1 cellular context compared by ENCODE assay signal in genomic region chr1:72366473-72366872, GRCh38.
TF ChIP-seq lines count a peak whose summit lies in the region.

No MANE protein-coding gene starts in this region.

TF ChIP-seq in HepG2, 621 proteins besides CTCF, POLR2A, EP300 and RAD21 (continued from another document and continues in another):
- TF ChIP-seq ZNF710 (CRISPR knock-in tag; IDR thresholded peaks at IDR 0.05; ENCODE audit: borderline replicate concordance) (no peak), MXD4 (CRISPR knock-in tag; IDR thresholded peaks at IDR 0.05) (no peak), ZBTB7A (CRISPR knock-in tag; IDR thresholded peaks at IDR 0.05) (no peak), ELF3 (CRISPR knock-in tag; IDR thresholded peaks at IDR 0.05) (0 out of 2 replicates have a peak, but pooled peaks have one; percentile 14), ZNF740 (CRISPR knock-in tag; IDR thresholded peaks at IDR 0.05) (no peak), MBD4 (IDR thresholded peaks at IDR 0.05; ENCODE audit: borderline replicate concordance, low read length) (no peak), KLF16 (CRISPR knock-in tag; IDR thresholded peaks at IDR 0.05) (0 out of 4 replicates have a peak, but pooled peaks of 1 of the 2 experiments have one; percentile 47), AHDC1 (CRISPR knock-in tag; IDR thresholded peaks at IDR 0.05; ENCODE audit: borderline replicate concordance) (0 out of 2 replicates have a peak, but pooled peaks have one; percentile 55), ZNF704 (CRISPR knock-in tag; IDR thresholded peaks at IDR 0.05; ENCODE audit: borderline replicate concordance) (no peak), EZH2 (conservative IDR thresholded peaks at IDR 0.05; ENCODE audit: low read depth, low read length) (no peak), ZNF414 (CRISPR knock-in tag; IDR thresholded peaks at IDR 0.05) (no peak), TGIF2 (CRISPR knock-in tag; IDR thresholded peaks at IDR 0.05) (no peak), ZBTB3 (CRISPR knock-in tag; IDR thresholded peaks at IDR 0.05; ENCODE audit: borderline replicate concordance, low read depth) (no peak), MYNN (CRISPR knock-in tag; IDR thresholded peaks at IDR 0.05; ENCODE audit: low read depth) (no peak), PBX2 (CRISPR knock-in tag; IDR thresholded peaks at IDR 0.05) (no peak), HOXA7 (CRISPR knock-in tag; IDR thresholded peaks at IDR 0.05) (no peak), CREB1 (IDR thresholded peaks at IDR 0.05) (no peak), CREB1 (CRISPR knock-in tag; IDR thresholded peaks at IDR 0.05) (peak; percentile 76), ZNF335 (CRISPR knock-in tag; IDR thresholded peaks at IDR 0.05) (0 out of 2 replicates have a peak, but pooled peaks have one; percentile 47), ZBTB42 (CRISPR knock-in tag; IDR thresholded peaks at IDR 0.05) (no peak), ATF1 (CRISPR knock-in tag; IDR thresholded peaks at IDR 0.05) (peak; percentile 24; the same call in 1 of the 2 replicates), ZNF136 (CRISPR knock-in tag; IDR thresholded peaks at IDR 0.05; ENCODE audit: low read depth) (no peak), ZBED4 (CRISPR knock-in tag; IDR thresholded peaks at IDR 0.05; ENCODE audit: borderline replicate concordance) (no peak), GPN1 (CRISPR knock-in tag; IDR thresholded peaks at IDR 0.05; ENCODE audit: borderline replicate concordance) (no peak), DPF2 (CRISPR knock-in tag; IDR thresholded peaks at IDR 0.05; ENCODE audit: borderline replicate concordance, low read depth) (no peak), ZGPAT (CRISPR knock-in tag; IDR thresholded peaks at IDR 0.05) (peak; percentile 30; the same call in 1 of the 2 replicates), ZNF597 (CRISPR knock-in tag; IDR thresholded peaks at IDR 0.05) (no peak), ATF5 (CRISPR knock-in tag; IDR thresholded peaks at IDR 0.05; ENCODE audit: low read depth) (no peak), ZNF331 (CRISPR knock-in tag; IDR thresholded peaks at IDR 0.05) (peak; percentile 68; the same call in 1 of the 2 replicates), THAP8 (CRISPR knock-in tag; IDR thresholded peaks at IDR 0.05; ENCODE audit: borderline replicate concordance) (no peak), SPEN (CRISPR knock-in tag; IDR thresholded peaks at IDR 0.05; ENCODE audit: low read depth) (no peak), CSRNP1 (CRISPR knock-in tag; IDR thresholded peaks at IDR 0.05) (no peak), LCORL (IDR thresholded peaks at IDR 0.05) (no peak), LCORL (CRISPR knock-in tag; IDR thresholded peaks at IDR 0.05) (no peak), ZNF547 (CRISPR knock-in tag; IDR thresholded peaks at IDR 0.05) (no peak), FOXA1 (IDR thresholded peaks at IDR 0.05) (no peak), FOXA1 (CRISPR knock-in tag; IDR thresholded peaks at IDR 0.05) (peak; percentile 37; the same call in 1 of the 2 replicates), ZSCAN9 (CRISPR knock-in tag; IDR thresholded peaks at IDR 0.05; ENCODE audit: borderline replicate concordance) (no peak), ZNF777 (CRISPR knock-in tag; IDR thresholded peaks at IDR 0.05) (no peak), HDAC6 (IDR thresholded peaks at IDR 0.05; ENCODE audit: low read depth, low read length) (no peak)
